Comparison of ENCODE assay signal across 16 cellular contexts in genomic region chr9:72210522-72210921, GRCh38.
DNase-seq lines count a peak whose midpoint lies in the region; ATAC-seq, FAIRE-seq and TF ChIP-seq lines count a peak whose summit lies in the region.
"Had no signal": no experiment of that assay in that cellular context is flagged by ENCODE, and none has a peak within 500 bp of the region (broad histone marks: within the 10 kb centered on the region; RNA-seq: fewer than 3 reads in every experiment).

No MANE protein-coding gene starts in this region.

- FAIRE-seq in bronchial epithelial cell (lab: Jason Lieb, UNC) = no peak

- DNase-seq in NK-92 treated with Interleukin-12 subunit alpha and Interleukin-12 subunit beta, amount 100 ng/mL, for 24 hours (lab: John Stamatoyannopoulos, UW) = peak; percentile 21
- DNase-seq in NK-92 (lab: John Stamatoyannopoulos, UW; ENCODE audit: unreplicated experiment) (no peak), M059J (ENCODE audit: low read depth) (peak; percentile 38), bronchial epithelial cell (ENCODE audit: low read depth) (peak; percentile 75), renal cortical epithelial cell (ENCODE audit: low read depth) (peak; percentile 55), COR-L47 (lab: John Stamatoyannopoulos, UW) (no peak)
- DNase-seq: CD4-positive, CD25-positive, alpha-beta regulatory T cell; KG1; MG63; NCI-H1436; NCI-H2029 treated with DMSO at 0.1 percent for 48 hours; NCI-H524; Right ventricle myocardium superior had no signal

- H3K4me3 ChIP-seq in bronchial epithelial cell (ENCODE audit: low read depth, low read length) = no peak overlapping the region
- H3K4me3 ChIP-seq: HAP-1, MG63 had no signal

- no peak for ATAC-seq in HG02763 (IDR thresholded peaks at IDR 0.05; ENCODE audit: unreplicated experiment)
- no peak for ATAC-seq in GM18858 (IDR thresholded peaks at IDR 0.05; ENCODE audit: unreplicated experiment)

- TF ChIP-seq CTCF in bronchial epithelial cell (IDR thresholded peaks at IDR 0.05; ENCODE audit: insufficient read depth, low read length, severe bottlenecking) = no peak

- H3K36me3 ChIP-seq in bronchial epithelial cell (ENCODE audit: control insufficient read depth, insufficient read depth, low read length) = no peaks in the 10 kb centered on the region
- H3K36me3 ChIP-seq: HAP-1, MG63 had no signal

- peaks cover 4% of the 10 kb centered on the region for H3K27me3 ChIP-seq in bronchial epithelial cell (ENCODE audit: control insufficient read depth, insufficient read depth, low read length)
- H3K27me3 ChIP-seq: MG63 had no signal

Comparison
In these comparisons a context has a peak if more than half of its experiments do, and no peak if none do; other contexts are left out.
1. DNase-seq: peak in NK-92 treated with Interleukin-12 subunit alpha and Interleukin-12 subunit beta, amount 100 ng/mL, for 24 hours (single experiment), M059J (single experiment), bronchial epithelial cell (single experiment) and renal cortical epithelial cell (single experiment); none in NK-92 (single experiment) and COR-L47 (single experiment).